ENCODE assay signal across 7 cellular contexts in genomic region chr15:83898295-83898694, GRCh38.
"Had no signal": no experiment of that assay in that cellular context is flagged by ENCODE, and none has a peak within 500 bp of the region (broad histone marks: within the 10 kb centered on the region; RNA-seq: fewer than 3 reads in every experiment).

No MANE protein-coding gene starts in this region.

- H3K9ac ChIP-seq: KMS-11 had no signal

- FAIRE-seq: HTR-8/SVneo, K562 had no signal

- ATAC-seq: K562 had no signal

- H3K27ac ChIP-seq: HL-60, KMS-11 had no signal

- H3K4me2 ChIP-seq: KMS-11 had no signal

- H3K4me3 ChIP-seq: K562 had no signal

- DNase-seq: IMR-90, KBM-7, KG1 had no signal
